1 cellular context compared by ENCODE assay signal in genomic region chr17:15261063-15261817, GRCh38.
TF ChIP-seq lines count a peak whose summit lies in the region.

No MANE protein-coding gene starts in this region.

TF ChIP-seq in HepG2, 621 proteins besides CTCF, POLR2A, EP300 and RAD21 (continued from another document and continues in another):
- TF ChIP-seq CERS6 (CRISPR knock-in tag; IDR thresholded peaks at IDR 0.05): no peak
- TF ChIP-seq ZNF292 (CRISPR knock-in tag; IDR thresholded peaks at IDR 0.05; ENCODE audit: borderline replicate concordance, low read depth): no peak
- no peak for TF ChIP-seq DZIP1 (CRISPR knock-in tag; IDR thresholded peaks at IDR 0.05)
- TF ChIP-seq ZFP91 (CRISPR knock-in tag; IDR thresholded peaks at IDR 0.05; ENCODE audit: borderline replicate concordance): peak; percentile 50; the same call in 1 of the 2 replicates
- TF ChIP-seq ZC3H13 (CRISPR knock-in tag; IDR thresholded peaks at IDR 0.05): no peak
- no peak for TF ChIP-seq ZNF333 (CRISPR knock-in tag; IDR thresholded peaks at IDR 0.05; ENCODE audit: borderline replicate concordance)
- no peak for TF ChIP-seq MTERF4 (CRISPR knock-in tag; IDR thresholded peaks at IDR 0.05)
- TF ChIP-seq SIX4 (CRISPR knock-in tag; IDR thresholded peaks at IDR 0.05): no peak
- no peak for TF ChIP-seq FOXP1 (IDR thresholded peaks at IDR 0.05)
- TF ChIP-seq FOXP1 (CRISPR knock-in tag; IDR thresholded peaks at IDR 0.05): no peak
- no peak for TF ChIP-seq FOXK2 (IDR thresholded peaks at IDR 0.05)
- peak; percentile 89 for TF ChIP-seq HNRNPLL (IDR thresholded peaks at IDR 0.05; ENCODE audit: low read depth, low read length, poor library complexity, severe bottlenecking)
- no peak for TF ChIP-seq HNF4G (IDR thresholded peaks at IDR 0.05; ENCODE audit: borderline replicate concordance, low read depth, low read length)
- no peak for TF ChIP-seq HNF4G (CRISPR knock-in tag; IDR thresholded peaks at IDR 0.05; ENCODE audit: borderline replicate concordance, low read depth)
- TF ChIP-seq ZBTB34 (CRISPR knock-in tag; IDR thresholded peaks at IDR 0.05): no peak
- TF ChIP-seq HDAC1 (CRISPR knock-in tag; IDR thresholded peaks at IDR 0.05): 0 out of 2 replicates have a peak, but pooled peaks have one; percentile 28
- no peak for TF ChIP-seq HNRNPUL1 (IDR thresholded peaks at IDR 0.05; ENCODE audit: low read depth, low read length)
- TF ChIP-seq ZNF598 (CRISPR knock-in tag; IDR thresholded peaks at IDR 0.05; ENCODE audit: borderline replicate concordance): no peak
- no peak for TF ChIP-seq MIER2 (CRISPR knock-in tag; IDR thresholded peaks at IDR 0.05)
- TF ChIP-seq AGO2 (optimal IDR thresholded peaks at IDR 0.05; ENCODE audit: low read depth, low read length): no peak
- no peak for TF ChIP-seq ZNF737 (CRISPR knock-in tag; IDR thresholded peaks at IDR 0.05; ENCODE audit: borderline replicate concordance)
- TF ChIP-seq ETV5 (CRISPR knock-in tag; IDR thresholded peaks at IDR 0.05; ENCODE audit: borderline replicate concordance): no peak
- no peak for TF ChIP-seq AGO1 (IDR thresholded peaks at IDR 0.05; ENCODE audit: low read depth, low read length, poor library complexity, severe bottlenecking)
- no peak for TF ChIP-seq ATRX (CRISPR knock-in tag; IDR thresholded peaks at IDR 0.05; ENCODE audit: borderline replicate concordance)
- TF ChIP-seq PPARG (CRISPR knock-in tag; conservative IDR thresholded peaks at IDR 0.05): no peak
- TF ChIP-seq DR1 (CRISPR knock-in tag; IDR thresholded peaks at IDR 0.05): 0 out of 2 replicates have a peak, but pooled peaks have one; percentile 5
- no peak for TF ChIP-seq KLF6 (CRISPR knock-in tag; IDR thresholded peaks at IDR 0.05)
- TF ChIP-seq MXI1 (IDR thresholded peaks at IDR 0.05; ENCODE audit: borderline replicate concordance, low read depth, low read length): no peak
- TF ChIP-seq CEBPB (IDR thresholded peaks at IDR 0.05; ENCODE audit: borderline replicate concordance, low read depth, low read length): no peak
- TF ChIP-seq ZBTB20 (CRISPR knock-in tag; IDR thresholded peaks at IDR 0.05; ENCODE audit: borderline replicate concordance, low read depth): no peak
- TF ChIP-seq YY1 (IDR thresholded peaks at IDR 0.05; ENCODE audit: insufficient read depth, insufficient replicate concordance, low read depth, low read length): no peak
- TF ChIP-seq, protein P1, sequence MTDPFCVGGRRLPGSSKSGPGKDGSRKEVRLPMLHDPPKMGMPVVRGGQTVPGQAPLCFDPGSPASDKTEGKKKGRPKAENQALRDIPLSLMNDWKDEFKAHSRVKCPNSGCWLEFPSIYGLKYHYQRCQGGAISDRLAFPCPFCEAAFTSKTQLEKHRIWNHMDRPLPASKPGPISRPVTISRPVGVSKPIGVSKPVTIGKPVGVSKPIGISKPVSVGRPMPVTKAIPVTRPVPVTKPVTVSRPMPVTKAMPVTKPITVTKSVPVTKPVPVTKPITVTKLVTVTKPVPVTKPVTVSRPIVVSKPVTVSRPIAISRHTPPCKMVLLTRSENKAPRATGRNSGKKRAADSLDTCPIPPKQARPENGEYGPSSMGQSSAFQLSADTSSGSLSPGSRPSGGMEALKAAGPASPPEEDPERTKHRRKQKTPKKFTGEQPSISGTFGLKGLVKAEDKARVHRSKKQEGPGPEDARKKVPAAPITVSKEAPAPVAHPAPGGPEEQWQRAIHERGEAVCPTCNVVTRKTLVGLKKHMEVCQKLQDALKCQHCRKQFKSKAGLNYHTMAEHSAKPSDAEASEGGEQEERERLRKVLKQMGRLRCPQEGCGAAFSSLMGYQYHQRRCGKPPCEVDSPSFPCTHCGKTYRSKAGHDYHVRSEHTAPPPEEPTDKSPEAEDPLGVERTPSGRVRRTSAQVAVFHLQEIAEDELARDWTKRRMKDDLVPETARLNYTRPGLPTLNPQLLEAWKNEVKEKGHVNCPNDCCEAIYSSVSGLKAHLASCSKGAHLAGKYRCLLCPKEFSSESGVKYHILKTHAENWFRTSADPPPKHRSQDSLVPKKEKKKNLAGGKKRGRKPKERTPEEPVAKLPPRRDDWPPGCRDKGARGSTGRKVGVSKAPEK (CRISPR knock-in tag; IDR thresholded peaks at IDR 0.05; ENCODE audit: borderline replicate concordance): no peak
- TF ChIP-seq SAP130 (CRISPR knock-in tag; IDR thresholded peaks at IDR 0.05; ENCODE audit: low read depth): no peak
- TF ChIP-seq ZNF577 (CRISPR knock-in tag; IDR thresholded peaks at IDR 0.05; ENCODE audit: borderline replicate concordance, low read depth): no peak
- TF ChIP-seq ZNF616 (CRISPR knock-in tag; IDR thresholded peaks at IDR 0.05; ENCODE audit: low read depth): no peak
- TF ChIP-seq ARID5B (CRISPR knock-in tag; IDR thresholded peaks at IDR 0.05): no peak
- no peak for TF ChIP-seq SNAPC5 (CRISPR knock-in tag; IDR thresholded peaks at IDR 0.05; ENCODE audit: borderline replicate concordance)
- no peak for TF ChIP-seq SSRP1 (CRISPR knock-in tag; IDR thresholded peaks at IDR 0.05)
- TF ChIP-seq ZNF484 (CRISPR knock-in tag; IDR thresholded peaks at IDR 0.05; ENCODE audit: borderline replicate concordance, low read depth): no peak
- no peak for TF ChIP-seq SALL2 (CRISPR knock-in tag; IDR thresholded peaks at IDR 0.05)
- no peak for TF ChIP-seq PRDM15 (CRISPR knock-in tag; IDR thresholded peaks at IDR 0.05)
- no peak for TF ChIP-seq ZNF781 (CRISPR knock-in tag; IDR thresholded peaks at IDR 0.05; ENCODE audit: borderline replicate concordance, not compliant biosample characterization)
- no peak for TF ChIP-seq ZC3H4 (CRISPR knock-in tag; IDR thresholded peaks at IDR 0.05; ENCODE audit: borderline replicate concordance)
- no peak for TF ChIP-seq MIER3 (CRISPR knock-in tag; IDR thresholded peaks at IDR 0.05; ENCODE audit: borderline replicate concordance)
